Comparison of ENCODE assay signal across 34 cellular contexts in the genomic region with DNA sequence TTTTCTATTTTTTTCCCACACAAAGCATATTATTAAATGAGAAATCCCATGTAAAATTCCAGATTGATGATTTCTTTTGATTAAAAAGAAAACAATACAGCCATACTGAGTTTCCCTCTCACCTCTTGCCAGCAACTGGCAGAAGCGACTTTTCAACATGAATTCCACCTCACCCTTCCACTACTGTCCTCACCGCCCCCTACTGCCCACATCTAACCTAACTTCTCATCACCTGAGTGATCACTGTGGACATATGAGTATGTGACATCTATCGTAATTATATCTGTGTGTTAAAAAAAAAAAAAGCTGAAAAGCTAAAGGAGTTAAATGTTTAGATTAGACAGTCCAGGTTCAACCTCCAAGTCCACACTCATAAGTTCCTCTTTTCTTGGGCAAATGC.
DNase-seq lines count a peak whose midpoint lies in the region; ATAC-seq, FAIRE-seq and TF ChIP-seq lines count a peak whose summit lies in the region.
"Had no signal": no experiment of that assay in that cellular context is flagged by ENCODE, and none has a peak within 500 bp of the region (broad histone marks: within the 10 kb centered on the region; RNA-seq: fewer than 3 reads in every experiment).

No MANE protein-coding gene starts in this region.

- H2BK15ac ChIP-seq in H1 (ENCODE audit: low read length) = no peak overlapping the region

- no peak for ATAC-seq in naive thymus-derived CD4-positive, alpha-beta T cell
- no peak for ATAC-seq in GM21786 (IDR thresholded peaks at IDR 0.05; ENCODE audit: unreplicated experiment)
- ATAC-seq: activated naive CD4-positive, alpha-beta T cell treated with anti-CD3 and anti-CD28 coated beads, Interleukin-2, amount 50 U/mL, for 72 hours; left lung; upper lobe of right lung had no signal

- no peak overlapping the region for H3K23ac ChIP-seq in H1 (ENCODE audit: insufficient read length)

- H4K91ac ChIP-seq in H1 (replicated peaks; ENCODE audit: insufficient read length, low read length) = no peak overlapping the region

- no peaks in the 10 kb centered on the region for H3K9me3 ChIP-seq in OCI-LY7 (ENCODE audit: low read length)
- no peaks in the 10 kb centered on the region for H3K9me3 ChIP-seq in H1 (ENCODE audit: insufficient read depth in 2 of 2, low read depth in 1 of 2, low read length in 1 of 2)
- H3K9me3 ChIP-seq in naive thymus-derived CD4-positive, alpha-beta T cell (ENCODE audit: control insufficient read depth in 2 of 3, low read length in 3 of 3) = no peaks in the 10 kb centered on the region
- H3K9me3 ChIP-seq: left lung, Peyer's patch, right atrium auricular region, suprapubic skin, upper lobe of right lung had no signal

- no peak overlapping the region for H2BK20ac ChIP-seq in H1 (ENCODE audit: low read length)

- H3K4me2 ChIP-seq in OCI-LY7 (ENCODE audit: low read length) (no peak overlapping the region), H1 (ENCODE audit: insufficient read depth in 1 of 2, low read depth in 2 of 2, low read length in 2 of 2) (no peak overlapping the region)
- H3K4me2 ChIP-seq: smooth muscle cell had no signal

- H3K79me2 ChIP-seq in OCI-LY7 (ENCODE audit: insufficient read depth, low read depth, low read length) (no peaks in the 10 kb centered on the region), H1 (ENCODE audit: control insufficient read depth in 1 of 2, insufficient read depth in 2 of 2, low read length in 2 of 2) (no peaks in the 10 kb centered on the region)
- H3K79me2 ChIP-seq: parathyroid adenoma had no signal

- H2BK5ac ChIP-seq in H1 (ENCODE audit: low read depth, low read length) = no peak overlapping the region

- peak; percentile 32 for TF ChIP-seq CTCF in OCI-LY7 (conservative IDR thresholded peaks at IDR 0.05; ENCODE audit: low read length)
- peak; percentile 28 to 46 (median 46) for TF ChIP-seq CTCF in H1 (IDR thresholded peaks at IDR 0.05; ENCODE audit: control extremely low read depth in 1 of 3, insufficient read depth in 1 of 3, low read depth in 1 of 3, low read length in 3 of 3)
- peak; percentile 25 for TF ChIP-seq CTCF in retinal pigment epithelial cell (conservative IDR thresholded peaks at IDR 0.05; ENCODE audit: low read depth, low read length)

- H4K5ac ChIP-seq in H1 (ENCODE audit: insufficient read length, low read depth, low read length) = no peak overlapping the region

- peak; percentile 48 to 56 for TF ChIP-seq RAD21 in H1 (IDR thresholded peaks at IDR 0.05 in 1 of 2, conservative IDR thresholded peaks at IDR 0.05 in 1 of 2; ENCODE audit: low read depth in 2 of 2, low read length in 2 of 2)

- H4K20me1 ChIP-seq in OCI-LY7 (ENCODE audit: insufficient read depth, low read length) = no peaks in the 10 kb centered on the region
- H4K20me1 ChIP-seq in H1 (replicated peaks in 1 of 2; ENCODE audit: control insufficient read depth in 1 of 2, insufficient read depth in 2 of 2, low read length in 2 of 2) = no peaks in the 10 kb centered on the region

- H3K4me3 Mint-ChIP-seq in naive thymus-derived CD4-positive, alpha-beta T cell = no peak overlapping the region
- H3K4me3 Mint-ChIP-seq: activated CD4-positive, alpha-beta T cell treated with anti-CD3 and anti-CD28 coated beads, Interleukin-2, amount 10 ng/mL, durations not matched to agents 24 days and 14 days; CD4-positive, alpha-beta T cell; neural crest cell had no signal

- no peak overlapping the region for H2AK5ac ChIP-seq in H1 (ENCODE audit: low read depth, low read length)

- H3K23me2 ChIP-seq in H1 (ENCODE audit: low read depth, low read length) = no peaks in the 10 kb centered on the region

- CTCF ChIA-PET in OCI-LY7 (lab: Charles Lee; ENCODE audit: unreplicated experiment) (no interaction called here), H1 (lab: Charles Lee; ENCODE audit: partially characterized antibody) (interaction anchor here (0.6 to 1.8 kb wide), 9 partner anchors 11 to 244 kb away, joined by 3 to 8 read pairs (median 3); no protein-coding TSS in a partner anchor)
- CTCF ChIA-PET in naive thymus-derived CD4-positive, alpha-beta T cell (lab: Charles Lee) = no interaction called here

- H2AFZ ChIP-seq in OCI-LY7 (ENCODE audit: low read length) (no peak overlapping the region), H1 (ENCODE audit: low read length) (no peak overlapping the region)
- H2AFZ ChIP-seq: parathyroid adenoma had no signal

- no peak overlapping the region for H3K9ac ChIP-seq in H1 (replicated peaks in 1 of 4; ENCODE audit: extremely low read depth in 1 of 4, low read depth in 3 of 4, low read length in 3 of 4)
- H3K9ac ChIP-seq: parathyroid adenoma had no signal

- BruUV-seq in OCI-LY7 (replicated peaks; lab: Mats Ljungman, UMichigan) = no TSS peak

- H2BK120ac ChIP-seq in H1 (replicated peaks; ENCODE audit: low read depth, low read length) = no peak overlapping the region

- no peaks in the 10 kb centered on the region for H3K27me3 ChIP-seq in H1 (replicated peaks in 1 of 4; ENCODE audit: control insufficient read depth in 3 of 4, extremely low read depth in 1 of 4, insufficient read depth in 3 of 4, low read length in 3 of 4)
- no peaks in the 10 kb centered on the region for H3K27me3 ChIP-seq in naive thymus-derived CD4-positive, alpha-beta T cell (ENCODE audit: control insufficient read depth in 2 of 2, insufficient read depth in 2 of 2, low read length in 2 of 2)
- H3K27me3 ChIP-seq: left lung, Peyer's patch, right atrium auricular region, suprapubic skin, upper lobe of right lung had no signal

- FAIRE-seq in H1 (lab: Jason Lieb, UNC) = no peak
- FAIRE-seq: bronchial epithelial cell, colon had no signal

- H3K4me1 Mint-ChIP-seq in naive thymus-derived CD4-positive, alpha-beta T cell = no peaks in the 10 kb centered on the region
- H3K4me1 Mint-ChIP-seq: activated CD4-positive, alpha-beta T cell treated with anti-CD3 and anti-CD28 coated beads, Interleukin-2, amount 10 ng/mL, durations not matched to agents 24 days and 14 days; neural crest cell had no signal

- H3K27me3 Mint-ChIP-seq in naive thymus-derived CD4-positive, alpha-beta T cell = no peaks in the 10 kb centered on the region
- H3K27me3 Mint-ChIP-seq: activated CD4-positive, alpha-beta T cell treated with anti-CD3 and anti-CD28 coated beads, Interleukin-2, amount 10 ng/mL, durations not matched to agents 24 days and 14 days; CD4-positive, alpha-beta T cell had no signal

- peaks cover 0 to 2% (median 0%) of the 10 kb centered on the region in 11 donors for H3K9me3 Mint-ChIP-seq in naive thymus-derived CD4-positive, alpha-beta T cell
- H3K9me3 Mint-ChIP-seq: activated CD4-positive, alpha-beta T cell treated with anti-CD3 and anti-CD28 coated beads, Interleukin-2, amount 10 ng/mL, durations not matched to agents 24 days and 14 days; activated naive CD4-positive, alpha-beta T cell treated with anti-CD3 and anti-CD28 coated beads, Interleukin-2, amount 50 U/mL, for 72 hours; CD4-positive, alpha-beta T cell; neural crest cell had no signal

- H3K9me2 ChIP-seq in OCI-LY7 (ENCODE audit: insufficient read depth, low read length) = no peaks in the 10 kb centered on the region

- DNase-seq in DMS53 (lab: John Stamatoyannopoulos, UW) = peak; percentile 11
- no peak for DNase-seq in DMS53 treated with DMSO at 0.1 percent for 48 hours (lab: John Stamatoyannopoulos, UW; ENCODE audit: unreplicated experiment)
- DNase-seq in OCI-LY7 (ENCODE audit: low spot score) = no peak
- DNase-seq in H1 (ENCODE audit: low read depth in 1 of 2, low spot score in 2 of 2) = no peak
- no peak for DNase-seq in retinal pigment epithelial cell (ENCODE audit: low read depth)
- DNase-seq in naive thymus-derived CD4-positive, alpha-beta T cell = no peak
- DNase-seq in GM19238 (ENCODE audit: insufficient read length, low spot score) = no peak
- DNase-seq: 8988T; activated CD4-positive, alpha-beta T cell treated with anti-CD3 and anti-CD28 coated beads, Interleukin-2, amount 10 ng/mL, durations not matched to agents 24 days and 14 days; activated CD8-positive, alpha-beta memory T cell treated with anti-CD3 and anti-CD28 coated beads for 24 hours; activated T-cell treated with anti-CD3 and anti-CD28 coated beads for 4 hours; amygdala; CD4-positive, alpha-beta T cell; effector CD8-positive, alpha-beta T cell; left lung; mesenchymal stem cell; NCI-H1092 treated with DMSO at 0.1 percent for 48 hours; NCI-H187; NCI-H524 treated with DMSO at 0.1 percent for 48 hours; NK-92 treated with Interleukin-12 subunit alpha and Interleukin-12 subunit beta, amount 100 ng/mL, for 24 hours; Peyer's patch; SHP77 treated with DMSO at 0.1 percent for 48 hours; stimulated activated naive CD4-positive, alpha-beta T cell treated with Interleukin-2 at 50 U/mL for 16 hours; upper lobe of right lung had no signal

- H4K8ac ChIP-seq in H1 (ENCODE audit: extremely low read depth, insufficient read depth, low read length) = no peak overlapping the region

- TF ChIP-seq EP300 in H1 (IDR thresholded peaks at IDR 0.05; ENCODE audit: borderline replicate concordance in 1 of 2, low read depth in 2 of 2, low read length in 2 of 2) = no peak

- 87% methylated on average over 3 of the region's 3 CpGs; no CpG with 5 or more reads in 1 of the 2 experiments for WGBS in H1 (ENCODE audit: extremely low coverage in 1 of 2, insufficient coverage in 1 of 2, insufficient read length in 1 of 2, insufficient replicate concordance in 2 of 2, low coverage in 1 of 2, low lambda C conversion rate in 2 of 2, missing lambda C conversion rate in 1 of 2), 2 experiments

- no peaks in the 10 kb centered on the region for H3K36me3 ChIP-seq in OCI-LY7 (ENCODE audit: insufficient read depth, low read length)
- no peaks in the 10 kb centered on the region for H3K36me3 ChIP-seq in H1 (ENCODE audit: control insufficient read depth in 2 of 4, insufficient read depth in 4 of 4, low read length in 3 of 4)
- no peaks in the 10 kb centered on the region for H3K36me3 ChIP-seq in naive thymus-derived CD4-positive, alpha-beta T cell (ENCODE audit: control insufficient read depth in 2 of 3, insufficient read depth in 3 of 3, low read length in 3 of 3)
- H3K36me3 ChIP-seq: left lung, Peyer's patch, right atrium auricular region, suprapubic skin, upper lobe of right lung had no signal

- no peaks in the 10 kb centered on the region for H3K79me1 ChIP-seq in H1 (ENCODE audit: low read depth, low read length)

- H3K27ac Mint-ChIP-seq in naive thymus-derived CD4-positive, alpha-beta T cell = no peak overlapping the region
- H3K27ac Mint-ChIP-seq: activated CD4-positive, alpha-beta T cell treated with anti-CD3 and anti-CD28 coated beads, Interleukin-2, amount 10 ng/mL, durations not matched to agents 24 days and 14 days; activated naive CD4-positive, alpha-beta T cell treated with anti-CD3 and anti-CD28 coated beads, Interleukin-2, amount 50 U/mL, for 72 hours; CD4-positive, alpha-beta T cell had no signal

- no peak overlapping the region for H2BK12ac ChIP-seq in H1 (ENCODE audit: low read depth, low read length)

- H3K27ac ChIP-seq in OCI-LY7 (ENCODE audit: low read depth, low read length, poor library complexity, severe bottlenecking) (no peak overlapping the region), H1 (ENCODE audit: low read depth, low read length) (no peak overlapping the region)
- H3K27ac ChIP-seq in naive thymus-derived CD4-positive, alpha-beta T cell (ENCODE audit: low read depth, low read length) = no peak overlapping the region
- H3K27ac ChIP-seq: epithelial cell of prostate, left lung, parathyroid adenoma, Peyer's patch, right atrium auricular region, suprapubic skin, upper lobe of right lung had no signal

- intact Hi-C loops in OCI-LY7 (cut with micrococcal nuclease; ENCODE audit: unreplicated experiment) = no loop called here
- intact Hi-C loops in naive thymus-derived CD4-positive, alpha-beta T cell (cut with micrococcal nuclease) = no loop called here

- POLR2A ChIA-PET in OCI-LY7 (lab: Charles Lee) (no interaction called here), H1 (lab: Charles Lee; ENCODE audit: partially characterized antibody) (no interaction called here)
- POLR2A ChIA-PET in naive thymus-derived CD4-positive, alpha-beta T cell (lab: Charles Lee) = no interaction called here

- H3K4ac ChIP-seq in H1 (replicated peaks; ENCODE audit: insufficient read length, low read depth, low read length) = no peak overlapping the region

- no peak overlapping the region for H3K56ac ChIP-seq in H1 (replicated peaks; ENCODE audit: insufficient read length, low read depth, low read length)

- no peak for TF ChIP-seq POLR2A in H1 (IDR thresholded peaks at IDR 0.05; ENCODE audit: control extremely low read depth in 1 of 2, low read depth in 2 of 2, low read length in 2 of 2)

- H3K4me1 ChIP-seq in OCI-LY7 (ENCODE audit: insufficient read depth, low read length, poor library complexity, severe bottlenecking) = no peaks in the 10 kb centered on the region
- no peaks in the 10 kb centered on the region for H3K4me1 ChIP-seq in H1 (replicated peaks in 1 of 4; ENCODE audit: control insufficient read depth in 3 of 4, insufficient read depth in 4 of 4, low read length in 3 of 4)
- no peaks in the 10 kb centered on the region for H3K4me1 ChIP-seq in naive thymus-derived CD4-positive, alpha-beta T cell (ENCODE audit: control insufficient read depth in 2 of 2, insufficient read depth in 2 of 2, low read length in 2 of 2)
- H3K4me1 ChIP-seq: left lung, Peyer's patch had no signal

- H3K4me3 ChIP-seq in OCI-LY7 (ENCODE audit: low read depth, low read length, poor library complexity, severe bottlenecking) (no peak overlapping the region), H1 (ENCODE audit: extremely low read depth in 1 of 4, insufficient read depth in 2 of 4, low read depth in 3 of 4, low read length in 4 of 4) (no peak overlapping the region), retinal pigment epithelial cell (ENCODE audit: low read length) (no peak overlapping the region)
- H3K4me3 ChIP-seq in naive thymus-derived CD4-positive, alpha-beta T cell (ENCODE audit: low read length) = no peak overlapping the region
- H3K4me3 ChIP-seq: left lung, Peyer's patch, right atrium auricular region, smooth muscle cell, suprapubic skin, upper lobe of right lung had no signal

- no peak overlapping the region for H3K18ac ChIP-seq in H1 (ENCODE audit: extremely low read depth, low read length)

- no peak overlapping the region for H3K14ac ChIP-seq in H1 (ENCODE audit: insufficient read length)

- H3K36me3 Mint-ChIP-seq in naive thymus-derived CD4-positive, alpha-beta T cell = peaks cover 0 to 16% (median 8%) of the 10 kb centered on the region in 5 donors
- H3K36me3 Mint-ChIP-seq: activated naive CD4-positive, alpha-beta T cell treated with anti-CD3 and anti-CD28 coated beads, Interleukin-2, amount 50 U/mL, for 72 hours had no signal
